In the genomic region with DNA sequence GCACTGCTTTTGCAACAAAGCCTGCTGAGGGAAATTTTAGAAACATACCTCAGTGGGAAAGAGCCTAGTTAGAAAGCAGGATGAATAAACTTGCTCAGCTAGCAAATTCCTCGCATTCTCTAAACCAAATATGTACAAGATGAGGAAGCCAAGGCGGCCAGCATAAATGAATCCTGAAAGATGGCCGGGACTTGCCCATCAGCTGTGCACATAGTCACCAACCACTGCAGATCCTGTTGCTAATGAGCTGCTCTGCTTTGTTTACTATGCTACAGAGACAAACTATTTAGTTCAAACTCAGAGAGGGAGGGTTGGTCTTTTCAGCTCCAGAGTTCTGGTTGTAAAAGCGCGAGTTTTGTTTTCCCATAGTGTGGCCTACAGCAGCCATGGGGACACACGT, we compare ENCODE assay signal across 1 cellular context.
TF ChIP-seq lines count a peak whose summit lies in the region.

No MANE protein-coding gene starts in this region.

TF ChIP-seq in HepG2, 621 proteins besides CTCF, POLR2A, EP300 and RAD21:
- TF ChIP-seq IRF1 (CRISPR knock-in tag; IDR thresholded peaks at IDR 0.05; ENCODE audit: low read depth) (no peak), ZZZ3 (CRISPR knock-in tag; IDR thresholded peaks at IDR 0.05; ENCODE audit: borderline replicate concordance) (no peak), ZC3H4 (CRISPR knock-in tag; IDR thresholded peaks at IDR 0.05; ENCODE audit: borderline replicate concordance) (no peak), MAFF (IDR thresholded peaks at IDR 0.05; ENCODE audit: low read depth, low read length) (peak; percentile 36; the same call in 1 of the 2 replicates), TFE3 (CRISPR knock-in tag; IDR thresholded peaks at IDR 0.05) (no peak), GATA4 (IDR thresholded peaks at IDR 0.05; ENCODE audit: borderline replicate concordance, low read depth) (no peak), BCL6 (CRISPR knock-in tag; IDR thresholded peaks at IDR 0.05) (0 out of 2 replicates have a peak, but pooled peaks have one; percentile 2), TEAD3 (CRISPR knock-in tag; optimal IDR thresholded peaks at IDR 0.05; ENCODE audit: borderline replicate concordance) (peak; percentile 62), MAFK (conservative IDR thresholded peaks at IDR 0.05 in 1 of 2, IDR thresholded peaks at IDR 0.05 in 1 of 2; ENCODE audit: low read length in 2 of 2) (peak in 1 of 2 experiments; percentile 37; a peak in 1 of 4 replicates)
